In genomic region chr6:43868467-43868866, GRCh38 we compare ENCODE assay signal across 29 cellular contexts.
"Had no signal": no experiment of that assay in that cellular context is flagged by ENCODE, and none has a peak within 500 bp of the region (broad histone marks: within the 10 kb centered on the region; RNA-seq: fewer than 3 reads in every experiment).

No MANE protein-coding gene starts in this region.

- FAIRE-seq: endometrium, keratinocyte, small intestine had no signal

- H3K27me3 ChIP-seq: ovary, right lobe of liver had no signal

- H3K9me3 ChIP-seq: esophagus squamous epithelium, mucosa of descending colon, ovary, right lobe of liver, suprapubic skin had no signal

- ATAC-seq: left lobe of liver; mucosa of descending colon; natural killer cell treated with Interleukin-12 subunit alpha and Interleukin-12 subunit beta and Interleukin-15 and Interleukin-18, amount 100 ng/mL, for 72 hours; stimulated activated naive CD8-positive, alpha-beta T cell treated with anti-CD3 and anti-CD28 coated beads, Interleukin-15, amount 100 ng/mL, for 72 hours had no signal

- H3K27ac Mint-ChIP-seq: memory B cell; naive B cell; natural killer cell treated with Interleukin-12 subunit alpha and Interleukin-12 subunit beta and Interleukin-15 and Interleukin-18, amount 100 ng/mL, for 72 hours; stimulated activated naive CD8-positive, alpha-beta T cell treated with anti-CD3 and anti-CD28 coated beads, Interleukin-15, amount 100 ng/mL, for 72 hours; type B pancreatic cell had no signal

- DNase-seq: dermis blood vessel endothelial cell; effector memory CD4-positive, alpha-beta T cell; erythroblast; esophagus squamous epithelium; foreskin melanocyte; hypothalamus; mucosa of descending colon; naive B cell; nucleus accumbens; ovary; retina; right lobe of liver; small intestine; stimulated activated CD4-positive, alpha-beta T cell treated with anti-CD3 and anti-CD28 coated beads, Interleukin-12 subunit alpha, Interleukin-12 subunit beta, amount 100 ng/mL, for 4 hours; stimulated activated CD4-positive, alpha-beta T cell treated with anti-CD3 and anti-CD28 coated beads, Interleukin-1b, Interleukin-23, amount 100 ng/mL, for 48 hours; stimulated activated CD4-positive, alpha-beta T cell treated with anti-CD3 and anti-CD28 coated beads, Interleukin-4, amount 100 ng/mL, for 1 hour; stimulated activated CD8-positive, alpha-beta memory T cell treated with anti-CD3 and anti-CD28 coated beads, Interleukin-4, amount 100 ng/mL, for 48 hours; stimulated activated naive CD4-positive, alpha-beta T cell; stimulated activated naive CD8-positive, alpha-beta T cell treated with anti-CD3 and anti-CD28 coated beads, Interleukin-15, amount 100 ng/mL, for 72 hours had no signal

- H3K4me1 ChIP-seq: esophagus squamous epithelium, right lobe of liver, suprapubic skin had no signal

- H3K4me3 ChIP-seq: coronary artery, esophagus squamous epithelium, lung, mucosa of descending colon, ovary, right lobe of liver, suprapubic skin had no signal

- H3K4me3 Mint-ChIP-seq: central memory CD8-positive, alpha-beta T cell; memory B cell; naive B cell; natural killer cell treated with Interleukin-12 subunit alpha and Interleukin-12 subunit beta and Interleukin-15 and Interleukin-18, amount 100 ng/mL, for 72 hours; stimulated activated naive CD8-positive, alpha-beta T cell treated with anti-CD3 and anti-CD28 coated beads, Interleukin-15, amount 100 ng/mL, for 72 hours; type B pancreatic cell had no signal

- H3K9me3 Mint-ChIP-seq: central memory CD8-positive, alpha-beta T cell; naive B cell; natural killer cell treated with Interleukin-12 subunit alpha and Interleukin-12 subunit beta and Interleukin-15 and Interleukin-18, amount 100 ng/mL, for 72 hours; stimulated activated naive CD8-positive, alpha-beta T cell treated with anti-CD3 and anti-CD28 coated beads, Interleukin-15, amount 100 ng/mL, for 72 hours; type B pancreatic cell had no signal

- H3K36me3 ChIP-seq: esophagus squamous epithelium, ovary, right lobe of liver, suprapubic skin had no signal

- H3K4me1 Mint-ChIP-seq: central memory CD8-positive, alpha-beta T cell; memory B cell; naive B cell; stimulated activated naive CD8-positive, alpha-beta T cell treated with anti-CD3 and anti-CD28 coated beads, Interleukin-15, amount 100 ng/mL, for 72 hours had no signal

- H3K36me3 Mint-ChIP-seq: memory B cell; naive B cell; natural killer cell treated with Interleukin-12 subunit alpha and Interleukin-12 subunit beta and Interleukin-15 and Interleukin-18, amount 100 ng/mL, for 72 hours; type B pancreatic cell had no signal

- H3K27ac ChIP-seq: coronary artery, esophagus squamous epithelium, ovary, right lobe of liver, suprapubic skin had no signal
